ENCODE assay signal across 16 cellular contexts in the genomic region with DNA sequence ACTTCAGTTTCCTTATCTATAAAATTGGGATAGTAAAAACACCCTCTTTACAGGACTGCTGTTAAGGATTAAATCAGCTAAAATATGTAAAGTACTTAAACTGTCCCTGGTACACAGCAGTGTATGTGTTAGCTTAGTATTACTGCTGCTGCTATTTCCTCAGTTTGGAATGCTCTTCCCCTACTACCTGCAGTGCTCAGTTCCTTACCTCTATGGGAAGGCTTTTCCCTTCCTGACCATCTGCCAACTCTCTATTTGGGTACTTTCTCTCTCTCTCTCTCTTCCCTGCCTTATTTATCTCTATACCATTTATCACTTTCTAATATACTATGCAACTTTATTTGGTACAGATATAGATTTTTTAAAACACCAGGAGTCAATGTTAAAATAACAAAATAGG. TPM values are rescaled to one million over a fixed set of nuclear protein-coding genes. Genes with fewer than 3 reads are reported as not detected.
DNase-seq lines count a peak whose midpoint lies in the region; ATAC-seq and TF ChIP-seq lines count a peak whose summit lies in the region.
"Had no signal": no experiment of that assay in that cellular context is flagged by ENCODE, and none has a peak within 500 bp of the region (broad histone marks: within the 10 kb centered on the region; RNA-seq: fewer than 3 reads in every experiment).

No MANE protein-coding gene starts in this region.

- H3K27ac ChIP-seq in left ventricle myocardium inferior (replicated peaks), result no peak overlapping the region
- H3K27ac ChIP-seq in PC-3 (ENCODE audit: low read length), result no peak overlapping the region
- no peak overlapping the region for H3K27ac ChIP-seq in gastroesophageal sphincter
- H3K27ac ChIP-seq: SK-N-MC had no signal

- no peak overlapping the region for H3K4me3 ChIP-seq in left ventricle myocardium inferior
- no peak overlapping the region for H3K4me3 ChIP-seq in PC-3 (ENCODE audit: low read length)
- no peak overlapping the region for H3K4me3 ChIP-seq in gastroesophageal sphincter
- H3K4me3 ChIP-seq: SK-N-MC had no signal

- H3K9ac ChIP-seq in PC-3 (ENCODE audit: low read length), result no peak overlapping the region

- no peak overlapping the region for H3K4me2 ChIP-seq in PC-3 (ENCODE audit: low read length)

- TF ChIP-seq POLR2A in gastroesophageal sphincter (IDR thresholded peaks at IDR 0.05), result no peak

- H3K27me3 ChIP-seq in left ventricle myocardium inferior (ENCODE audit: low read depth) (no peaks in the 10 kb centered on the region), PC-3 (ENCODE audit: low read length) (no peaks in the 10 kb centered on the region), gastroesophageal sphincter (no peaks in the 10 kb centered on the region)
- H3K27me3 ChIP-seq: BE2C had no signal

- DNase-seq in left ventricle myocardium superior (no peak), left ventricle myocardium inferior (no peak), PC-3 (no peak), cerebellum (ENCODE audit: low spot score) (peak; percentile 20), type B pancreatic cell (ENCODE audit: extremely low spot score, unreplicated experiment) (no peak)
- DNase-seq in central memory CD4-positive, alpha-beta T cell, result no peak
- DNase-seq: BE2C; CD8-positive, alpha-beta memory T cell; H9; NCI-H1436 treated with DMSO at 0.1 percent for 48 hours; NCI-H2081; NCI-H2227 treated with DMSO at 0.1 percent for 48 hours; NCI-H526 had no signal

- H3K36me3 Mint-ChIP-seq in type B pancreatic cell, result no peaks in the 10 kb centered on the region
- H3K36me3 Mint-ChIP-seq: IgD-negative memory B cell had no signal

- peaks cover 78% of the 10 kb centered on the region for H3K79me2 ChIP-seq in PC-3 (ENCODE audit: low read length)

- H3K9me2 ChIP-seq in PC-3 (replicated peaks; ENCODE audit: low read length), result no peaks in the 10 kb centered on the region

- H3K4me1 Mint-ChIP-seq in type B pancreatic cell (ENCODE audit: unreplicated experiment), result peaks cover 17% of the 10 kb centered on the region

- H3F3A ChIP-seq in PC-3 (ENCODE audit: low read length, unreplicated experiment), result peaks cover 3% of the 10 kb centered on the region

- H3K36me3 ChIP-seq in left ventricle myocardium inferior (peaks cover 18% of the 10 kb centered on the region), PC-3 (ENCODE audit: low read depth, low read length) (peaks cover 15% of the 10 kb centered on the region), gastroesophageal sphincter (peaks cover 0 to 16% of the 10 kb centered on the region in 2 donors)

- peak overlapping the region; percentile 3 for H3K27ac Mint-ChIP-seq in type B pancreatic cell

- TF ChIP-seq CTCF in left ventricle myocardium inferior (IDR thresholded peaks at IDR 0.05; ENCODE audit: borderline replicate concordance) (no peak), PC-3 (conservative IDR thresholded peaks at IDR 0.05; ENCODE audit: low read depth, low read length) (no peak), type B pancreatic cell (conservative IDR thresholded peaks at IDR 0.05) (no peak), gastroesophageal sphincter (IDR thresholded peaks at IDR 0.05) (no peak)

- POLR2A ChIA-PET in PC-3 (lab: Charles Lee; ENCODE audit: unreplicated experiment), result interaction anchor here (0.6 kb wide), 1 partner anchor 419 kb away, joined by 4 read pairs; no protein-coding TSS in a partner anchor

- no TSS peak for BruUV-seq in PC-3 (replicated peaks; lab: Mats Ljungman, UMichigan)

- no peaks in the 10 kb centered on the region for H3K27me3 Mint-ChIP-seq in type B pancreatic cell
- H3K27me3 Mint-ChIP-seq: CD8-positive, alpha-beta memory T cell; IgD-negative memory B cell had no signal

- H2AFZ ChIP-seq in PC-3 (ENCODE audit: low read length), result no peak overlapping the region

- no peaks in the 10 kb centered on the region for H3K9me3 Mint-ChIP-seq in type B pancreatic cell
- H3K9me3 Mint-ChIP-seq: CD8-positive, alpha-beta memory T cell; H9; IgD-negative memory B cell had no signal

- CTCF ChIA-PET in PC-3 (lab: Charles Lee), result no interaction called here

- intact Hi-C loops in left ventricle myocardium superior (cut with micrococcal nuclease) (no loop called here), left ventricle myocardium inferior (cut with micrococcal nuclease) (no loop called here), PC-3 (cut with micrococcal nuclease) (no loop called here)

- no peak overlapping the region for H3K4me3 Mint-ChIP-seq in type B pancreatic cell
- H3K4me3 Mint-ChIP-seq: CD8-positive, alpha-beta memory T cell; H9 had no signal

- TF ChIP-seq EP300 in gastroesophageal sphincter (IDR thresholded peaks at IDR 0.05), result no peak

- peaks cover 66% of the 10 kb centered on the region for H4K20me1 ChIP-seq in PC-3 (ENCODE audit: low read length)

- ATAC-seq in left ventricle myocardium superior (peak; percentile 27), PC-3 (peak; percentile 24), gastroesophageal sphincter (no peak)

- H3K4me1 ChIP-seq in left ventricle myocardium inferior (peaks cover 51% of the 10 kb centered on the region), PC-3 (ENCODE audit: insufficient read depth, low read length) (no peaks in the 10 kb centered on the region), gastroesophageal sphincter (peaks cover 0 to 34% (median 2%) of the 10 kb centered on the region in 3 donors)
- H3K4me1 ChIP-seq: BE2C had no signal

- H3K9me3 ChIP-seq in left ventricle myocardium inferior (replicated peaks) (no peaks in the 10 kb centered on the region), PC-3 (ENCODE audit: low read length) (no peaks in the 10 kb centered on the region), gastroesophageal sphincter (no peaks in the 10 kb centered on the region)
- H3K9me3 ChIP-seq: BE2C had no signal

RNA-seq across cellular contexts. Expression of a gene that starts 26.5 kb away (rescaled TPM):
- 139 TPM for total RNA-seq in left ventricle myocardium superior
- total RNA-seq in left ventricle myocardium inferior, result 130 TPM
- total RNA-seq in PC-3 (2014; rRNA removed), result 31.5 and 33.7 TPM in 2 replicates
- total RNA-seq in cerebellum, result 30.6 TPM
- 49.0 and 60.5 TPM in 2 replicates for total RNA-seq in type B pancreatic cell (ENCODE audit: low replicate concordance)
- total RNA-seq in gastroesophageal sphincter, result 10 to 100 TPM; 42.7 to 69.5 (median 55.6) TPM
